Comparison of ENCODE assay signal across 8 cellular contexts in genomic region chr2:16900405-16901025, GRCh38.
DNase-seq lines count a peak whose midpoint lies in the region; ATAC-seq and TF ChIP-seq lines count a peak whose summit lies in the region.

No MANE protein-coding gene starts in this region.

- H3K4me1 ChIP-seq in DND-41 (ENCODE audit: insufficient read depth, low read length) (no peaks in the 10 kb centered on the region), right lobe of liver (peaks cover 0 to 6% (median 0%) of the 10 kb centered on the region in 4 donors)

- no peak for ATAC-seq in DND-41 (ENCODE audit: insufficient read depth, low read depth)
- ATAC-seq in GM19468 (IDR thresholded peaks at IDR 0.05; ENCODE audit: extremely low read depth, unreplicated experiment), result peak; percentile 37
- peak; percentile 88 for ATAC-seq in HG03469 (IDR thresholded peaks at IDR 0.05; ENCODE audit: unreplicated experiment)
- peak; percentile 82 to 92 (median 92) for ATAC-seq in right lobe of liver

- 62% methylated on average over 6 of the region's 6 CpGs for WGBS in right lobe of liver (ENCODE audit: insufficient coverage, low coverage, low lambda C conversion rate, missing lambda C conversion rate)
- WGBS in lower leg skin, 2 donors, result 58 to 59% methylated on average over 6 of the region's 6 CpGs

- POLR2A ChIA-PET in activated CD4-positive, alpha-beta memory T cell treated with anti-CD3 and anti-CD28 coated beads, Interleukin-2, amount 10 ng/mL, durations not matched to agents 7 days and 5 days (lab: Charles Lee), result no interaction called here

- no peaks in the 10 kb centered on the region for H3K9me3 ChIP-seq in DND-41 (ENCODE audit: insufficient read depth, low read length, severe bottlenecking)
- no peaks in the 10 kb centered on the region for H3K9me3 ChIP-seq in right lobe of liver

- no peak overlapping the region for H3K9ac ChIP-seq in DND-41 (ENCODE audit: low read depth, low read length)

- H3K79me2 ChIP-seq in DND-41 (ENCODE audit: insufficient read depth, low read length), result no peaks in the 10 kb centered on the region

- H3K4me3 Mint-ChIP-seq in activated CD4-positive, alpha-beta memory T cell treated with anti-CD3 and anti-CD28 coated beads, Interleukin-2, amount 10 ng/mL, durations not matched to agents 7 days and 5 days, result no peak overlapping the region

- no peaks in the 10 kb centered on the region for H4K20me1 ChIP-seq in DND-41 (ENCODE audit: insufficient read depth, low read length)

- CTCF ChIA-PET in activated CD4-positive, alpha-beta memory T cell treated with anti-CD3 and anti-CD28 coated beads, Interleukin-2, amount 10 ng/mL, durations not matched to agents 7 days and 5 days (lab: Charles Lee), result no interaction called here

- TF ChIP-seq CTCF in DND-41 (IDR thresholded peaks at IDR 0.05; ENCODE audit: borderline replicate concordance, extremely low read depth, low read length, poor library complexity, severe bottlenecking) (peak; percentile 50), right lobe of liver (IDR thresholded peaks at IDR 0.05) (peak; percentile 58 to 67 (median 64)), lower leg skin (IDR thresholded peaks at IDR 0.05) (no peak)

- peak; percentile 10 for DNase-seq in DND-41
- peak; percentile 36 for DNase-seq in SW480 (ENCODE audit: low spot score)
- DNase-seq in right lobe of liver, result peak in 2 of 3 donors; percentile 28 to 57
- no peak for DNase-seq in lower leg skin (ENCODE audit: low spot score in 2 of 2)
- DNase-seq in activated CD4-positive, alpha-beta memory T cell treated with anti-CD3 and anti-CD28 coated beads, Interleukin-2, amount 10 ng/mL, durations not matched to agents 7 days and 5 days, result no peak
- DNase-seq in stimulated activated naive CD4-positive, alpha-beta T cell treated with Interleukin-2 at 50 U/mL for 16 hours (lab: John Stamatoyannopoulos, UW), result no peak

- H2AFZ ChIP-seq in DND-41 (ENCODE audit: low read depth, low read length), result no peak overlapping the region

- peaks cover 3% of the 10 kb centered on the region for H3K9me3 Mint-ChIP-seq in activated CD4-positive, alpha-beta memory T cell treated with anti-CD3 and anti-CD28 coated beads, Interleukin-2, amount 10 ng/mL, durations not matched to agents 7 days and 5 days

- H3K36me3 ChIP-seq in DND-41 (ENCODE audit: insufficient read depth, low read length) (no peaks in the 10 kb centered on the region), right lobe of liver (no peaks in the 10 kb centered on the region)

- no peaks in the 10 kb centered on the region for H3K4me1 Mint-ChIP-seq in activated CD4-positive, alpha-beta memory T cell treated with anti-CD3 and anti-CD28 coated beads, Interleukin-2, amount 10 ng/mL, durations not matched to agents 7 days and 5 days

- intact Hi-C loops in right lobe of liver (cut with DNase I) (no loop called here), lower leg skin (cut with DNase I; ENCODE audit: low total_unique reads) (no loop called here)

- no peaks in the 10 kb centered on the region for H3K36me3 Mint-ChIP-seq in activated CD4-positive, alpha-beta memory T cell treated with anti-CD3 and anti-CD28 coated beads, Interleukin-2, amount 10 ng/mL, durations not matched to agents 7 days and 5 days (ENCODE audit: low read depth)

- no peak overlapping the region for H3K4me2 ChIP-seq in DND-41 (ENCODE audit: insufficient read depth, low read length)

- H3K27ac ChIP-seq in DND-41 (ENCODE audit: low read length) (no peak overlapping the region), right lobe of liver (no peak overlapping the region)

- H3K27me3 ChIP-seq in DND-41 (ENCODE audit: insufficient read depth, low read length, poor library complexity) (no peaks in the 10 kb centered on the region), right lobe of liver (no peaks in the 10 kb centered on the region)

- H3K27me3 Mint-ChIP-seq in activated CD4-positive, alpha-beta memory T cell treated with anti-CD3 and anti-CD28 coated beads, Interleukin-2, amount 10 ng/mL, durations not matched to agents 7 days and 5 days, result no peaks in the 10 kb centered on the region

- H3K4me3 ChIP-seq in DND-41 (ENCODE audit: low read depth in 1 of 2, low read length in 2 of 2) (no peak overlapping the region), right lobe of liver (no peak overlapping the region), lower leg skin (ENCODE audit: low read depth, poor library complexity, severe bottlenecking) (no peak overlapping the region)

- H3K27ac Mint-ChIP-seq in activated CD4-positive, alpha-beta memory T cell treated with anti-CD3 and anti-CD28 coated beads, Interleukin-2, amount 10 ng/mL, durations not matched to agents 7 days and 5 days, result no peak overlapping the region

- TF ChIP-seq POLR2A in right lobe of liver (IDR thresholded peaks at IDR 0.05) (no peak), lower leg skin (IDR thresholded peaks at IDR 0.05) (no peak)

Comparison
In these comparisons a context has a peak if more than half of its experiments do, and no peak if none do; other contexts are left out.
1. DNase-seq: peak in DND-41 (single experiment), SW480 (single experiment) and right lobe of liver (2 of 3); none in lower leg skin (0 of 2), activated CD4-positive, alpha-beta memory T cell treated with anti-CD3 and anti-CD28 coated beads, Interleukin-2, amount 10 ng/mL, durations not matched to agents 7 days and 5 days (single experiment) and stimulated activated naive CD4-positive, alpha-beta T cell treated with Interleukin-2 at 50 U/mL for 16 hours (single experiment).
2. CTCF ChIP-seq: peak in DND-41 (single experiment) and right lobe of liver (4 of 4); none in lower leg skin (0 of 3).